In the genomic region with DNA sequence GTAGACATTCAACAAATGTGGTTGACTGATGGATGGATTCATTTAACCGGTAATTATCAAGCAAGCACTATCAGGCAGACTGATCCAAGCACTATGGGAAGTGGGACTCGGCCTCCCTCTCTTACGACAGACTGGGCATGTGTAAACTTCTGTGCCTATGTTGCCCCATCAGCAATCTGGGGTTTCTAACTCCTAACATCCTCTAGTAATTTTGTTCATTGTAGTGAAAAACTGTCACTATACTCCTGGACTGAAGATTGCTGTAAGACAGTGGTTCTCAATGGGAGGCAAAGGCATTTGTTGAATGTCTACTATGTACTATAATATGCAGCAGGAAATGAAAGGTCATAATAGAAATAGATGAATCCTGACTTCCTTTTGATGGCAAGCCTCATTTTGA, we compare ENCODE assay signal across 1 cellular context.
TF ChIP-seq lines count a peak whose summit lies in the region.

No MANE protein-coding gene starts in this region.

TF ChIP-seq in HepG2, 621 proteins besides CTCF, POLR2A, EP300 and RAD21:
- TF ChIP-seq, protein P1, sequence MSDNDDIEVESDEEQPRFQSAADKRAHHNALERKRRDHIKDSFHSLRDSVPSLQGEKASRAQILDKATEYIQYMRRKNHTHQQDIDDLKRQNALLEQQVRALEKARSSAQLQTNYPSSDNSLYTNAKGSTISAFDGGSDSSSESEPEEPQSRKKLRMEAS (IDR thresholded peaks at IDR 0.05): no peak
- no peak for TF ChIP-seq NKX3-1 (CRISPR knock-in tag; IDR thresholded peaks at IDR 0.05)
- TF ChIP-seq ZNF562 (CRISPR knock-in tag; IDR thresholded peaks at IDR 0.05; ENCODE audit: borderline replicate concordance): no peak
- TF ChIP-seq ARHGAP35 (CRISPR knock-in tag; IDR thresholded peaks at IDR 0.05; ENCODE audit: borderline replicate concordance): no peak
- TF ChIP-seq BCL6 (CRISPR knock-in tag; IDR thresholded peaks at IDR 0.05): no peak
- no peak for TF ChIP-seq CCDC6 (CRISPR knock-in tag; IDR thresholded peaks at IDR 0.05)
- no peak for TF ChIP-seq ZFP36 (IDR thresholded peaks at IDR 0.05; ENCODE audit: borderline replicate concordance, low read depth, low read length, partially characterized antibody)
- TF ChIP-seq RARA (CRISPR knock-in tag; IDR thresholded peaks at IDR 0.05): no peak
- TF ChIP-seq AGO2 (optimal IDR thresholded peaks at IDR 0.05; ENCODE audit: low read depth, low read length): no peak
- no peak for TF ChIP-seq REL (CRISPR knock-in tag; conservative IDR thresholded peaks at IDR 0.05)
